Comparison of ENCODE assay signal across 26 cellular contexts in the genomic region with DNA sequence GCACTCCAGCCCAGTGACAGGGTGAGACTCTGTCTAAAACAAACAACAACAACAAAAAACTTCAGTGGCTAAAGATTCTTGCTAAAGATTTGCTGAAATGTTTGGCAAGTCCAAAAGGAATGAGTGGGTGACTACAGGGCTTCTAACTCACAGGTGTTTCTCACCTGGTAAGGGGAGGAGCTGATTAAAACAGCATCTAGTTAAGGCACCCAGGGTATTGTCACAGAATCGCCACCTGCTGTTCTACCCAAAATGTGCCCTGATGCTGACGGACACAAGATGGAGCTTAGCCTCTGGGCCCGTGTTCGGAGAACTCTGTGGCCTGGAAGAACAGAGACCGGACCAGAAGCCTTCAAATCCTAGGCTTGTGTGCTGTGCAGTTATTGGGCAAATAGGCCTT.
"Had no signal": no experiment of that assay in that cellular context is flagged by ENCODE, and none has a peak within 500 bp of the region (broad histone marks: within the 10 kb centered on the region; RNA-seq: fewer than 3 reads in every experiment).

No MANE protein-coding gene starts in this region.

- H3K27me3 Mint-ChIP-seq: activated naive CD4-positive, alpha-beta T cell treated with anti-CD3 and anti-CD28 coated beads, Interleukin-2, amount 50 U/mL, for 24 hours; brain; central memory CD8-positive, alpha-beta T cell; T-helper 17 cell had no signal

- H3K4me1 ChIP-seq: ascending aorta, Peyer's patch, SJCRH30 had no signal

- ATAC-seq: activated CD8-positive, alpha-beta T cell treated with anti-CD3 and anti-CD28 coated beads, Interleukin-2, amount 10 ng/mL, durations not matched to agents 7 days and 5 days; T-helper 17 cell; WTC11 had no signal

- H3K27ac Mint-ChIP-seq: activated CD8-positive, alpha-beta T cell treated with anti-CD3 and anti-CD28 coated beads, Interleukin-2, amount 10 ng/mL, durations not matched to agents 7 days and 5 days; activated naive CD4-positive, alpha-beta T cell treated with anti-CD3 and anti-CD28 coated beads, Interleukin-2, amount 50 U/mL, for 24 hours; WTC11 had no signal

- H3K4me3 Mint-ChIP-seq: activated CD8-positive, alpha-beta T cell treated with anti-CD3 and anti-CD28 coated beads, Interleukin-2, amount 10 ng/mL, durations not matched to agents 7 days and 5 days; activated naive CD4-positive, alpha-beta T cell treated with anti-CD3 and anti-CD28 coated beads, Interleukin-2, amount 50 U/mL, for 24 hours; brain; central memory CD8-positive, alpha-beta T cell; T-helper 17 cell; WTC11 had no signal

- H3K27me3 ChIP-seq: ascending aorta, MG63, Peyer's patch, SJCRH30 had no signal

- H3K27ac ChIP-seq: ascending aorta, Peyer's patch, RWPE1, SJCRH30 had no signal

- DNase-seq: activated CD4-positive, alpha-beta T cell treated with anti-CD3 and anti-CD28 coated beads for 48 hours; activated CD4-positive, alpha-beta T cell treated with anti-CD3 and anti-CD28 coated beads, Interleukin-2, amount 50 U/mL, for 4 hours; activated CD4-positive, CD25-positive, alpha-beta regulatory T cell treated with anti-CD3 and anti-CD28 coated beads, Interleukin-2, amount 50 U/mL, for 72 hours; activated CD8-positive, alpha-beta memory T cell treated with anti-CD3 and anti-CD28 coated beads, Interleukin-2, amount 50 U/mL, for 48 hours; activated CD8-positive, alpha-beta T cell treated with anti-CD3 and anti-CD28 coated beads, Interleukin-2, amount 10 ng/mL, durations not matched to agents 7 days and 5 days; activated naive CD4-positive, alpha-beta T cell; activated T-cell treated with anti-CD3 and anti-CD28 coated beads, Interleukin-2, amount 50 U/mL, for 1 hour; MG63; MV-4-11; NCI-H1092 treated with DMSO at 0.1 percent for 48 hours; NCI-H1417 treated with DMSO at 0.1 percent for 48 hours; NCI-H1694; NCI-H2029; NCI-H2107; NCI-H510A treated with DMSO at 0.1 percent for 48 hours; Peyer's patch; Right ventricle myocardium superior; SJCRH30; T-helper 17 cell; T-helper 9 cell had no signal

- H3K4me3 ChIP-seq: ascending aorta, MG63, Peyer's patch, SJCRH30 had no signal

- H3K36me3 Mint-ChIP-seq: activated naive CD4-positive, alpha-beta T cell treated with anti-CD3 and anti-CD28 coated beads, Interleukin-2, amount 50 U/mL, for 24 hours had no signal
